In genomic region chr9:122912964-122913673, GRCh38 we compare ENCODE assay signal across 1 cellular context.
TF ChIP-seq lines count a peak whose summit lies in the region.

TSS of gene ZBTB6 (minus strand) at chr9:122913323. CDS start at chr9:122912072, 1,251 bp downstream.

TF ChIP-seq in K562, 482 proteins besides CTCF, POLR2A, EP300 and RAD21 (continued from another document and continues in another):
- TF ChIP-seq, protein P1, sequence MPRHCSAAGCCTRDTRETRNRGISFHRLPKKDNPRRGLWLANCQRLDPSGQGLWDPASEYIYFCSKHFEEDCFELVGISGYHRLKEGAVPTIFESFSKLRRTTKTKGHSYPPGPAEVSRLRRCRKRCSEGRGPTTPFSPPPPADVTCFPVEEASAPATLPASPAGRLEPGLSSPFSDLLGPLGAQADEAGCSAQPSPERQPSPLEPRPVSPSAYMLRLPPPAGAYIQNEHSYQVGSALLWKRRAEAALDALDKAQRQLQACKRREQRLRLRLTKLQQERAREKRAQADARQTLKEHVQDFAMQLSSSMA (CRISPR knock-in tag; IDR thresholded peaks at IDR 0.05), result no peak
- peak; percentile 72; the same call in 1 of the 2 replicates for TF ChIP-seq CHD2 (IDR thresholded peaks at IDR 0.05; ENCODE audit: low read depth, low read length)
- TF ChIP-seq ARNT (IDR thresholded peaks at IDR 0.05), result no peak
- no peak for TF ChIP-seq RFX5 (IDR thresholded peaks at IDR 0.05; ENCODE audit: low read depth, low read length)
- TF ChIP-seq ZNF589 (CRISPR knock-in tag; IDR thresholded peaks at IDR 0.05; ENCODE audit: low read depth), result peak; percentile 59; the same call in 1 of the 2 replicates
- TF ChIP-seq ZNF79 (CRISPR knock-in tag; IDR thresholded peaks at IDR 0.05; ENCODE audit: low read depth), result no peak
- 0 out of 4 replicates have a peak, but pooled peaks have one; percentile 5 to 24 for TF ChIP-seq NRF1 (conservative IDR thresholded peaks at IDR 0.05 in 1 of 2, IDR thresholded peaks at IDR 0.05 in 1 of 2)
- no peak for TF ChIP-seq TCF3 (CRISPR knock-in tag; IDR thresholded peaks at IDR 0.05)
- TF ChIP-seq STAT5A (IDR thresholded peaks at IDR 0.05; ENCODE audit: borderline replicate concordance, low read length), result no peak
- TF ChIP-seq FOXM1 (IDR thresholded peaks at IDR 0.05; ENCODE audit: low read depth), result peak; percentile 33; the same call in 1 of the 2 replicates
- no peak for TF ChIP-seq FOXM1 (CRISPR knock-in tag; IDR thresholded peaks at IDR 0.05; ENCODE audit: low read depth)
- TF ChIP-seq CSDE1 (IDR thresholded peaks at IDR 0.05), result no peak
- TF ChIP-seq RBFOX2 (IDR thresholded peaks at IDR 0.05; ENCODE audit: low read depth, low read length), result peak; percentile 77
- peak; percentile 97 for TF ChIP-seq NR2C2 (CRISPR knock-in tag; IDR thresholded peaks at IDR 0.05)
- peak; percentile 100 for TF ChIP-seq NR2C2 (tag; IDR thresholded peaks at IDR 0.05)
- TF ChIP-seq CBX3 (IDR thresholded peaks at IDR 0.05; ENCODE audit: borderline replicate concordance in 1 of 2, low read length in 2 of 2), result peak in 1 of 2 experiments; percentile 70; a peak in 2 of 3 replicates
- TF ChIP-seq GABPA (tag; conservative IDR thresholded peaks at IDR 0.05; ENCODE audit: low read depth), result peak; percentile 99
- TF ChIP-seq, protein P2, sequence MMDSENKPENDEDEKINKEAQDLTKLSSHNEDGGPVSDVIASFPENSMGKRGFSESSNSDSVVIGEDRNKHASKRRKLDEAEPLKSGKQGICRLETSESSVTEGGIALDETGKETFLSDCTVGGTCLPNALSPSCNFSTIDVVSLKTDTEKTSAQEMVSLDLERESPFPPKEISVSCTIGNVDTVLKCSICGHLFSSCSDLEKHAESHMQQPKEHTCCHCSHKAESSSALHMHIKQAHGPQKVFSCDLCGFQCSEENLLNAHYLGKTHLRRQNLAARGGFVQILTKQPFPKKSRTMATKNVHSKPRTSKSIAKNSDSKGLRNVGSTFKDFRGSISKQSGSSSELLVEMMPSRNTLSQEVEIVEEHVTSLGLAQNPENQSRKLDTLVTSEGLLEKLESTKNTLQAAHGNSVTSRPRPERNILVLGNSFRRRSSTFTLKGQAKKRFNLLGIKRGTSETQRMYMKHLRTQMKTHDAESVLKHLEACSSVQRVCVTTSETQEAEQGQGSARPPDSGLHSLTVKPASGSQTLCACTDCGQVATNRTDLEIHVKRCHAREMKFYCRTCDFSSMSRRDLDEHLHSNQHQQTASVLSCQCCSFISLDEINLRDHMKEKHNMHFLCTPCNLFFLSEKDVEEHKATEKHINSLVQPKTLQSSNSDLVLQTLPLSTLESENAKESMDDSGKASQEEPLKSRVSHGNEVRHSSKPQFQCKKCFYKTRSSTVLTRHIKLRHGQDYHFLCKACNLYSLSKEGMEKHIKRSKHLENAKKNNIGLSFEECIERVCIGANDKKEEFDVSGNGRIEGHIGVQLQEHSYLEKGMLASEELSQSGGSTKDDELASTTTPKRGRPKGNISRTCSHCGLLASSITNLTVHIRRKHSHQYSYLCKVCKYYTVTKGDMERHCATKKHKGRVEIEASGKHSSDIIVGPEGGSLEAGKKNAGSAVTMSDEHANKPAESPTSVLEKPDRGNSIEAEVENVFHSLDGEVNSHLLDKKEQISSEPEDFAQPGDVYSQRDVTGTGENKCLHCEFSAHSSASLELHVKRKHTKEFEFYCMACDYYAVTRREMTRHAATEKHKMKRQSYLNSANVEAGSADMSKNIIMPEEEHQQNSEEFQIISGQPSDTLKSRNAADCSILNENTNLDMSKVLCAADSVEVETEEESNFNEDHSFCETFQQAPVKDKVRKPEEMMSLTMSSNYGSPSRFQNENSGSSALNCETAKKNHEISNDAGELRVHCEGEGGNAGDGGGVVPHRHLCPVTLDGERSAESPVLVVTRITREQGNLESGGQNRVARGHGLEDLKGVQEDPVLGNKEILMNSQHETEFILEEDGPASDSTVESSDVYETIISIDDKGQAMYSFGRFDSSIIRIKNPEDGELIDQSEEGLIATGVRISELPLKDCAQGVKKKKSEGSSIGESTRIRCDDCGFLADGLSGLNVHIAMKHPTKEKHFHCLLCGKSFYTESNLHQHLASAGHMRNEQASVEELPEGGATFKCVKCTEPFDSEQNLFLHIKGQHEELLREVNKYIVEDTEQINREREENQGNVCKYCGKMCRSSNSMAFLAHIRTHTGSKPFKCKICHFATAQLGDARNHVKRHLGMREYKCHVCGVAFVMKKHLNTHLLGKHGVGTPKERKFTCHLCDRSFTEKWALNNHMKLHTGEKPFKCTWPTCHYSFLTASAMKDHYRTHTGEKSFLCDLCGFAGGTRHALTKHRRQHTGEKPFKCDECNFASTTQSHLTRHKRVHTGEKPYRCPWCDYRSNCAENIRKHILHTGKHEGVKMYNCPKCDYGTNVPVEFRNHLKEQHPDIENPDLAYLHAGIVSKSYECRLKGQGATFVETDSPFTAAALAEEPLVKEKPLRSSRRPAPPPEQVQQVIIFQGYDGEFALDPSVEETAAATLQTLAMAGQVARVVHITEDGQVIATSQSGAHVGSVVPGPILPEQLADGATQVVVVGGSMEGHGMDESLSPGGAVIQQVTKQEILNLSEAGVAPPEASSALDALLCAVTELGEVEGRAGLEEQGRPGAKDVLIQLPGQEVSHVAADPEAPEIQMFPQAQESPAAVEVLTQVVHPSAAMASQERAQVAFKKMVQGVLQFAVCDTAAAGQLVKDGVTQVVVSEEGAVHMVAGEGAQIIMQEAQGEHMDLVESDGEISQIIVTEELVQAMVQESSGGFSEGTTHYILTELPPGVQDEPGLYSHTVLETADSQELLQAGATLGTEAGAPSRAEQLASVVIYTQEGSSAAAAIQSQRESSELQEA (IDR thresholded peaks at IDR 0.05; ENCODE audit: low read depth), result no peak
- TF ChIP-seq, protein P3, sequence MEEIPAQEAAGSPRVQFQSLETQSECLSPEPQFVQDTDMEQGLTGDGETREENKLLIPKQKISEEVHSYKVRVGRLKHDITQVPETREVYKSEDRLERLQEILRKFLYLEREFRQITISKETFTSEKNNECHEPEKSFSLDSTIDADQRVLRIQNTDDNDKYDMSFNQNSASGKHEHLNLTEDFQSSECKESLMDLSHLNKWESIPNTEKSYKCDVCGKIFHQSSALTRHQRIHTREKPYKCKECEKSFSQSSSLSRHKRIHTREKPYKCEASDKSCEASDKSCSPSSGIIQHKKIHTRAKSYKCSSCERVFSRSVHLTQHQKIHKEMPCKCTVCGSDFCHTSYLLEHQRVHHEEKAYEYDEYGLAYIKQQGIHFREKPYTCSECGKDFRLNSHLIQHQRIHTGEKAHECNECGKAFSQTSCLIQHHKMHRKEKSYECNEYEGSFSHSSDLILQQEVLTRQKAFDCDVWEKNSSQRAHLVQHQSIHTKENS (CRISPR knock-in tag; IDR thresholded peaks at IDR 0.05), result no peak
- no peak for TF ChIP-seq ZNF41 (CRISPR knock-in tag; conservative IDR thresholded peaks at IDR 0.05)
- no peak for TF ChIP-seq PHF21A (IDR thresholded peaks at IDR 0.05; ENCODE audit: borderline replicate concordance, low read depth)
- TF ChIP-seq L3MBTL2 (IDR thresholded peaks at IDR 0.05), result peak; percentile 47
- TF ChIP-seq SIN3B (IDR thresholded peaks at IDR 0.05; ENCODE audit: low read depth), result peak; percentile 84
- TF ChIP-seq HDAC6 (IDR thresholded peaks at IDR 0.05; ENCODE audit: low read depth, low read length), result no peak
- TF ChIP-seq VEZF1 (CRISPR knock-in tag; IDR thresholded peaks at IDR 0.05), result peak; percentile 62
- TF ChIP-seq ZEB2 (IDR thresholded peaks at IDR 0.05), result peak; percentile 13; the same call in 1 of the 2 replicates
- TF ChIP-seq CBX8 (IDR thresholded peaks at IDR 0.05; ENCODE audit: borderline replicate concordance, extremely low read depth, low read depth, low read length, poor library complexity, severe bottlenecking), result no peak
- TF ChIP-seq RHOXF2B (CRISPR knock-in tag; conservative IDR thresholded peaks at IDR 0.05), result no peak
- TF ChIP-seq, protein P4, sequence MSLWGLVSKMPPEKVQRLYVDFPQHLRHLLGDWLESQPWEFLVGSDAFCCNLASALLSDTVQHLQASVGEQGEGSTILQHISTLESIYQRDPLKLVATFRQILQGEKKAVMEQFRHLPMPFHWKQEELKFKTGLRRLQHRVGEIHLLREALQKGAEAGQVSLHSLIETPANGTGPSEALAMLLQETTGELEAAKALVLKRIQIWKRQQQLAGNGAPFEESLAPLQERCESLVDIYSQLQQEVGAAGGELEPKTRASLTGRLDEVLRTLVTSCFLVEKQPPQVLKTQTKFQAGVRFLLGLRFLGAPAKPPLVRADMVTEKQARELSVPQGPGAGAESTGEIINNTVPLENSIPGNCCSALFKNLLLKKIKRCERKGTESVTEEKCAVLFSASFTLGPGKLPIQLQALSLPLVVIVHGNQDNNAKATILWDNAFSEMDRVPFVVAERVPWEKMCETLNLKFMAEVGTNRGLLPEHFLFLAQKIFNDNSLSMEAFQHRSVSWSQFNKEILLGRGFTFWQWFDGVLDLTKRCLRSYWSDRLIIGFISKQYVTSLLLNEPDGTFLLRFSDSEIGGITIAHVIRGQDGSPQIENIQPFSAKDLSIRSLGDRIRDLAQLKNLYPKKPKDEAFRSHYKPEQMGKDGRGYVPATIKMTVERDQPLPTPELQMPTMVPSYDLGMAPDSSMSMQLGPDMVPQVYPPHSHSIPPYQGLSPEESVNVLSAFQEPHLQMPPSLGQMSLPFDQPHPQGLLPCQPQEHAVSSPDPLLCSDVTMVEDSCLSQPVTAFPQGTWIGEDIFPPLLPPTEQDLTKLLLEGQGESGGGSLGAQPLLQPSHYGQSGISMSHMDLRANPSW (CRISPR knock-in tag; IDR thresholded peaks at IDR 0.05), result no peak
- TF ChIP-seq, protein P5, sequence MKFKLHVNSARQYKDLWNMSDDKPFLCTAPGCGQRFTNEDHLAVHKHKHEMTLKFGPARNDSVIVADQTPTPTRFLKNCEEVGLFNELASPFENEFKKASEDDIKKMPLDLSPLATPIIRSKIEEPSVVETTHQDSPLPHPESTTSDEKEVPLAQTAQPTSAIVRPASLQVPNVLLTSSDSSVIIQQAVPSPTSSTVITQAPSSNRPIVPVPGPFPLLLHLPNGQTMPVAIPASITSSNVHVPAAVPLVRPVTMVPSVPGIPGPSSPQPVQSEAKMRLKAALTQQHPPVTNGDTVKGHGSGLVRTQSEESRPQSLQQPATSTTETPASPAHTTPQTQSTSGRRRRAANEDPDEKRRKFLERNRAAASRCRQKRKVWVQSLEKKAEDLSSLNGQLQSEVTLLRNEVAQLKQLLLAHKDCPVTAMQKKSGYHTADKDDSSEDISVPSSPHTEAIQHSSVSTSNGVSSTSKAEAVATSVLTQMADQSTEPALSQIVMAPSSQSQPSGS (CRISPR knock-in tag; IDR thresholded peaks at IDR 0.05), result no peak
- no peak for TF ChIP-seq THRAP3 (IDR thresholded peaks at IDR 0.05; ENCODE audit: borderline replicate concordance)
- no peak for TF ChIP-seq TARDBP (IDR thresholded peaks at IDR 0.05)
- TF ChIP-seq MYNN (IDR thresholded peaks at IDR 0.05), result 0 out of 2 replicates have a peak, but pooled peaks have one; percentile 54
- TF ChIP-seq MYNN (CRISPR knock-in tag; IDR thresholded peaks at IDR 0.05), result no peak
- peak; percentile 88 for TF ChIP-seq TFAP4 (CRISPR knock-in tag; IDR thresholded peaks at IDR 0.05; ENCODE audit: borderline replicate concordance)
- TF ChIP-seq ZBTB2 (IDR thresholded peaks at IDR 0.05), result no peak
- no peak for TF ChIP-seq RBM39 (optimal IDR thresholded peaks at IDR 0.05; ENCODE audit: low read depth, low read length)
- no peak for TF ChIP-seq TCFL5 (CRISPR knock-in tag; conservative IDR thresholded peaks at IDR 0.05)
